In the genomic region with DNA sequence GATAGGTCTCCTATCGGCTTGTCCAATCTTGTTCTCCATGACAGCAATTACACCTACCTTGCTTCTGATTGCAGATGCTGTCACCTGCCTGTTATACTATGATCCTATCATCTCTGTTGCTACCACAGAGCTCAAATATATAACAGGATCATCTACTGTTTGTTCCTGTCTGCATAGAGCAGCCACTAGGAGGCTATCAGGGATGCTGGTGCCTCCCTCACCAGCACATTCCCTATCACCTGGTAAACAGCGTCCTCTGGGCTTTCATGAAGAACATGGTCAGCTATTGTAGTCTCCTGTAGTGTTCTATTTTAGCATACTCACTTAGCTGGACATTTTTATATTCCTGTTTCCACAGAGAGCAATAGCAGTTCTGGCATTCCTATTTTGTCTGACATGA, we compare ENCODE assay signal across 14 cellular contexts.
DNase-seq lines count a peak whose midpoint lies in the region; TF ChIP-seq lines count a peak whose summit lies in the region.
"Had no signal": no experiment of that assay in that cellular context is flagged by ENCODE, and none has a peak within 500 bp of the region (broad histone marks: within the 10 kb centered on the region; RNA-seq: fewer than 3 reads in every experiment).

No MANE protein-coding gene starts in this region.

- H3K9me3 ChIP-seq in endodermal cell (ENCODE audit: control insufficient read depth, low read length) (no peaks in the 10 kb centered on the region), osteoblast (ENCODE audit: low read depth, low read length) (no peaks in the 10 kb centered on the region)
- H3K9me3 ChIP-seq: psoas muscle, thyroid gland had no signal

- H3K36me3 Mint-ChIP-seq in endodermal cell (ENCODE audit: low read depth) (no peaks in the 10 kb centered on the region), glutamatergic neuron (ENCODE audit: unreplicated experiment) (no peaks in the 10 kb centered on the region)
- H3K36me3 Mint-ChIP-seq: immature natural killer cell had no signal

- DNase-seq in NCI-H748 (lab: John Stamatoyannopoulos, UW; ENCODE audit: unreplicated experiment) = peak; percentile 52
- DNase-seq in NCI-H748 treated with DMSO at 0.1 percent for 48 hours (lab: John Stamatoyannopoulos, UW) = no peak
- DNase-seq in NCI-H69 (lab: John Stamatoyannopoulos, UW) = peak; percentile 68
- DNase-seq in endodermal cell = peak; percentile 77
- no peak for DNase-seq in osteoblast (ENCODE audit: insufficient read length, low spot score, missing footprints)
- DNase-seq in superior temporal gyrus (ENCODE audit: extremely low spot score) = no peak
- no peak for DNase-seq in glutamatergic neuron
- no peak for DNase-seq in epidermal melanocyte (ENCODE audit: insufficient read length, low spot score)
- DNase-seq: activated CD4-positive, alpha-beta T cell treated with anti-CD3 and anti-CD28 coated beads, Interleukin-2, amount 50 U/mL, for 4 hours; immature natural killer cell; IMR-90; psoas muscle; thyroid gland had no signal

- H3K27ac Mint-ChIP-seq in endodermal cell = no peak overlapping the region
- H3K27ac Mint-ChIP-seq in glutamatergic neuron (ENCODE audit: unreplicated experiment) = no peak overlapping the region
- H3K27ac Mint-ChIP-seq: activated T-helper 1 cell treated with anti-CD3 and anti-CD28 coated beads, Interleukin-12 subunit alpha, Interleukin-12 subunit beta, Interleukin-2, Interleukin-4 antibody, amounts not matched to agents 30 ng/mL and 10 ng/mL and 1 ng/mL, durations not matched to agents 14 hours and 24 hours and 36 hours; immature natural killer cell had no signal

- H3K27me3 ChIP-seq in endodermal cell (ENCODE audit: control insufficient read depth, insufficient read depth, low read length, poor library complexity, severe bottlenecking) (no peaks in the 10 kb centered on the region), osteoblast (ENCODE audit: insufficient read depth, low read length) (no peaks in the 10 kb centered on the region)
- H3K27me3 ChIP-seq: thyroid gland had no signal

- H3K4me1 ChIP-seq in endodermal cell (ENCODE audit: control insufficient read depth, insufficient read depth, low read length) (no peaks in the 10 kb centered on the region), osteoblast (ENCODE audit: insufficient read depth, low read length) (no peaks in the 10 kb centered on the region)
- H3K4me1 ChIP-seq: psoas muscle, thyroid gland had no signal

- no peaks in the 10 kb centered on the region for H3K79me2 ChIP-seq in osteoblast (ENCODE audit: insufficient read depth, low read length)

- H4K20me1 ChIP-seq in osteoblast (ENCODE audit: insufficient read depth, low read length) = no peaks in the 10 kb centered on the region

- TF ChIP-seq CTCF in endodermal cell (conservative IDR thresholded peaks at IDR 0.05) (peak; percentile 83), osteoblast (IDR thresholded peaks at IDR 0.05; ENCODE audit: extremely low read depth, low read depth, low read length) (peak; percentile 18), glutamatergic neuron (IDR thresholded peaks at IDR 0.05; ENCODE audit: partially characterized antibody, unreplicated experiment) (no peak)

- 70 to 72% methylated on average over 2 of the region's 2 CpGs for WGBS in endodermal cell (ENCODE audit: insufficient coverage in 1 of 2, insufficient read length in 1 of 2), 2 experiments

- H3K36me3 ChIP-seq in endodermal cell (ENCODE audit: control insufficient read depth, insufficient read depth, low read length) = no peaks in the 10 kb centered on the region
- no peaks in the 10 kb centered on the region for H3K36me3 ChIP-seq in osteoblast (ENCODE audit: insufficient read depth, low read length)
- H3K36me3 ChIP-seq: thyroid gland had no signal

- H3K4me1 Mint-ChIP-seq in endodermal cell (peaks cover 6% of the 10 kb centered on the region), glutamatergic neuron (ENCODE audit: low read depth, unreplicated experiment) (no peaks in the 10 kb centered on the region)
- H3K4me1 Mint-ChIP-seq: immature natural killer cell had no signal

- H2AFZ ChIP-seq in osteoblast (ENCODE audit: low read length) = no peak overlapping the region

- H3K27me3 Mint-ChIP-seq in endodermal cell (ENCODE audit: insufficient read depth) (no peaks in the 10 kb centered on the region), glutamatergic neuron (ENCODE audit: unreplicated experiment) (no peaks in the 10 kb centered on the region)

- H3K4me2 ChIP-seq in osteoblast (ENCODE audit: insufficient read depth, low read length) = no peak overlapping the region

- H3K27ac ChIP-seq in endodermal cell (ENCODE audit: low read depth, low read length) (no peak overlapping the region), osteoblast (ENCODE audit: low read depth, low read length) (no peak overlapping the region)
- H3K27ac ChIP-seq: psoas muscle, thyroid gland had no signal

- H3K4me3 ChIP-seq in endodermal cell (ENCODE audit: low read length) (no peak overlapping the region), osteoblast (ENCODE audit: insufficient read depth, low read length) (no peak overlapping the region)
- H3K4me3 ChIP-seq: psoas muscle, thyroid gland had no signal

- H3K4me3 Mint-ChIP-seq in endodermal cell = no peak overlapping the region
- no peak overlapping the region for H3K4me3 Mint-ChIP-seq in glutamatergic neuron (ENCODE audit: unreplicated experiment)
- H3K4me3 Mint-ChIP-seq: activated T-helper 1 cell treated with anti-CD3 and anti-CD28 coated beads, Interleukin-12 subunit alpha, Interleukin-12 subunit beta, Interleukin-2, Interleukin-4 antibody, amounts not matched to agents 30 ng/mL and 10 ng/mL and 1 ng/mL, durations not matched to agents 14 hours and 24 hours and 36 hours; immature natural killer cell had no signal

- no peaks in the 10 kb centered on the region for H3K9me3 Mint-ChIP-seq in endodermal cell
- H3K9me3 Mint-ChIP-seq in glutamatergic neuron (ENCODE audit: unreplicated experiment) = no peaks in the 10 kb centered on the region

- no peak overlapping the region for H3K9ac ChIP-seq in endodermal cell (ENCODE audit: extremely low read depth, low read length, poor library complexity, severe bottlenecking)

Comparison
In these comparisons a context has a peak if more than half of its experiments do, and no peak if none do; other contexts are left out.
1. DNase-seq: peak in NCI-H748 (single experiment), NCI-H69 (single experiment) and endodermal cell (single experiment); none in NCI-H748 treated with DMSO at 0.1 percent for 48 hours (single experiment), osteoblast (single experiment), superior temporal gyrus (single experiment), glutamatergic neuron (single experiment) and epidermal melanocyte (single experiment).